ENCODE assay signal across 14 cellular contexts in genomic region chr2:69154031-69154430, GRCh38.
DNase-seq lines count a peak whose midpoint lies in the region; ATAC-seq, FAIRE-seq and TF ChIP-seq lines count a peak whose summit lies in the region.
"Had no signal": no experiment of that assay in that cellular context is flagged by ENCODE, and none has a peak within 500 bp of the region (broad histone marks: within the 10 kb centered on the region; RNA-seq: fewer than 3 reads in every experiment).

No MANE protein-coding gene starts in this region.

- no peaks in the 10 kb centered on the region for H3K36me3 ChIP-seq in pancreas
- H3K36me3 ChIP-seq: BLaER1 had no signal

- FAIRE-seq in pancreas (lab: Jason Lieb, UNC): peak; percentile 17
- FAIRE-seq in urothelium cell line (lab: Jason Lieb, UNC): no peak
- FAIRE-seq: H1 had no signal

- intact Hi-C loops in pancreas (cut with DNase I): no loop called here

- H3K4me1 ChIP-seq in pancreas: no peaks in the 10 kb centered on the region
- H3K4me1 ChIP-seq: BLaER1, parathyroid adenoma had no signal

- H3K4me3 ChIP-seq in pancreas: no peak overlapping the region
- H3K4me3 ChIP-seq: BLaER1 had no signal

- DNase-seq in AG20443 (ENCODE audit: low spot score) (peak; percentile 25), fibroblast of gingiva (ENCODE audit: low read depth) (peak; percentile 91), pancreas (no peak), H4 (ENCODE audit: low spot score) (no peak), urothelium cell line (ENCODE audit: low spot score) (no peak)
- DNase-seq: activated T-cell treated with anti-CD3 and anti-CD28 coated beads, Interleukin-2, amount 50 U/mL, for 24 hours; anterior cingulate cortex had no signal

- H3K27me3 ChIP-seq in pancreas: no peaks in the 10 kb centered on the region
- H3K27me3 ChIP-seq: BLaER1 had no signal

- WGBS in pancreas, 2 donors: 21 to 30% methylated on average over 2 of the region's 2 CpGs

- ATAC-seq in SK-N-SH treated with all-trans-retinoic acid at 6 μM for 48 hours (peak; percentile 16; the same call in 2 of the 3 replicates), pancreas (no peak), GM19035 (IDR thresholded peaks at IDR 0.05; ENCODE audit: unreplicated experiment) (no peak), GM21717 (IDR thresholded peaks at IDR 0.05; ENCODE audit: unreplicated experiment) (no peak)
- ATAC-seq: activated CD4-positive, CD25-positive, alpha-beta regulatory T cell treated with anti-CD3 and anti-CD28 coated beads, Interleukin-2, amount 50 U/mL, for 24 hours had no signal

- no peaks in the 10 kb centered on the region for H3K9me3 ChIP-seq in pancreas
- H3K9me3 ChIP-seq: BLaER1 had no signal

- no peak for TF ChIP-seq CTCF in pancreas (IDR thresholded peaks at IDR 0.05)

- H3K27ac ChIP-seq in pancreas: no peak overlapping the region
- H3K27ac ChIP-seq: BLaER1, parathyroid adenoma had no signal

TF ChIP-seq in SK-N-SH treated with all-trans-retinoic acid at 6 μM for 48 hours, 23 proteins besides CTCF, POLR2A, EP300 and RAD21:
- TF ChIP-seq ZFP3 (CRISPR knock-in tag; IDR thresholded peaks at IDR 0.05): no peak
- no peak for TF ChIP-seq BACH2 (CRISPR knock-in tag; IDR thresholded peaks at IDR 0.05; ENCODE audit: borderline replicate concordance)
- no peak for TF ChIP-seq ZNF8 (CRISPR knock-in tag; IDR thresholded peaks at IDR 0.05)
- TF ChIP-seq POU6F1 (CRISPR knock-in tag; IDR thresholded peaks at IDR 0.05; ENCODE audit: borderline replicate concordance, low read depth): no peak
- TF ChIP-seq CSDC2 (CRISPR knock-in tag; IDR thresholded peaks at IDR 0.05): no peak
- no peak for TF ChIP-seq TCF4 (CRISPR knock-in tag; IDR thresholded peaks at IDR 0.05; ENCODE audit: borderline replicate concordance)
- TF ChIP-seq ARNTL (CRISPR knock-in tag; IDR thresholded peaks at IDR 0.05; ENCODE audit: borderline replicate concordance, low read depth): no peak

Comparison
In these comparisons a context has a peak if more than half of its experiments do, and no peak if none do; other contexts are left out.
1. DNase-seq: peak in AG20443 (single experiment) and fibroblast of gingiva (single experiment); none in pancreas (0 of 6), H4 (single experiment) and urothelium cell line (single experiment).